In the genomic region with DNA sequence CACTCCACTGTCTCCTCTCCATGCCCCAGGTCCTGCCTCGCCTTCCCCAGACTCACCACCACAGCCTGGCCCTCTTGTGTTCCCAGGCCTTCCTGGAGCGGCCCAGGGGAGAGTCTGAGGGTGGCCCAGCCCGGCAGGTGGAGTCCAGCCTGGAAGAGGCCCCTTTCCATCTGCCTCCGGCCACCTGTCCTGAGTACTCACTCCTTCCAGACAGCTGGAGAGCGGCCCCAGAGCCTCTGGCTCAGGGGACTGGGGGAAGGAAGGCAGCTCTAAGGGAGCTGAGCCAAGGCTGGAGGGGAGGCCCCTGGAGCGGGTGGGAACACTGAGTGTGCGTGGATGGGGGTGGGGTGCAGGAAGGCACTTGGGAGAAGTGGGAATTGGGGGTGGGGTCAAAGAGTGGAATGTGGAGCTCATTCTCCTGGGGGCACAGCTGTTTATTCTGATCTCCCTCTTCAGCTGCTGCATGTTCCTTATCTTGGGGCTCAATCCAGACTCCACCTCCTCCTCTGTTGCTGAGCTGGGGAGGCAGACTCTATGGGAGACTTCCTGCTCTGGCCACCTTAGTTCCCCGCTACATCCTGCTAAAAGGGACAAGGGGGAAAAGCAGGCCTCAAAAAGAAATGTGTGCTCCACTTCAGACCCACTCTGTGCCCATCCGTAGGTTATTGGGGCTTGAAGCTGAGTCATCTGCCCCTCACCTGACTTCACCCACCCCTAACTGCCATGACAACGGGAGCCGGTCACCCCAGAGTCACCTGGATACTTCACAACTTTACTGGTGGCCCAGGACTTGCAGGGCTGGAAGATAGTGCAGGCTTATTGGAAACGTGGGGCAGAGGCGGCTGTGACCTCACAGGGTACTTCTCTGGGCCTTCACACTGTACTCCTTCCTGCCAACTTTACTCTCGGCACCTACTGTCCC, we compare ENCODE assay signal across 8 cellular contexts. TPM values are rescaled to one million over a fixed set of nuclear protein-coding genes. Genes with fewer than 3 reads are reported as not detected.
DNase-seq lines count a peak whose midpoint lies in the region; ATAC-seq and TF ChIP-seq lines count a peak whose summit lies in the region.

No MANE protein-coding gene starts in this region.

- TF ChIP-seq CTCF in left ventricle myocardium inferior (IDR thresholded peaks at IDR 0.05; ENCODE audit: borderline replicate concordance) (no peak), breast epithelium (IDR thresholded peaks at IDR 0.05) (no peak), ascending aorta (IDR thresholded peaks at IDR 0.05) (no peak)

- TF ChIP-seq POLR2A in breast epithelium (IDR thresholded peaks at IDR 0.05): no peak

- peak in 74 of 76 experiments; percentile 52 to 94 (median 73) for DNase-seq in HUDEP-2 (lab: John Stamatoyannopoulos, UW; ENCODE audit: unreplicated experiment in 76 of 76)
- peak; percentile 79 for DNase-seq in activated CD4-positive, alpha-beta T cell treated with anti-CD3 and anti-CD28 coated beads, Interleukin-2, amount 10 ng/mL, durations not matched to agents 24 days and 14 days
- DNase-seq in left ventricle myocardium inferior: peak; percentile 72
- peak; percentile 79 for DNase-seq in stimulated activated CD4-positive, alpha-beta T cell treated with anti-CD3 and anti-CD28 coated beads, Interleukin-1b, Interleukin-23, amount 100 ng/mL, for 48 hours
- no peak for DNase-seq in NK-92 (lab: John Stamatoyannopoulos, UW; ENCODE audit: unreplicated experiment)
- no peak for DNase-seq in breast epithelium (ENCODE audit: low spot score in 2 of 2)
- DNase-seq in ascending aorta (ENCODE audit: low spot score in 2 of 2): no peak

- H3K27ac ChIP-seq in left ventricle myocardium inferior (replicated peaks) (peak overlapping the region; percentile 71), breast epithelium (peak overlapping the region in 1 of 2 donors; percentile 19), ascending aorta (no peak overlapping the region)

- H3K4me1 Mint-ChIP-seq in activated CD4-positive, alpha-beta T cell treated with anti-CD3 and anti-CD28 coated beads, Interleukin-2, amount 10 ng/mL, durations not matched to agents 24 days and 14 days: peaks cover 68% of the 10 kb centered on the region

- H3K9me3 ChIP-seq in left ventricle myocardium inferior (replicated peaks) (no peaks in the 10 kb centered on the region), breast epithelium (no peaks in the 10 kb centered on the region), ascending aorta (no peaks in the 10 kb centered on the region)

- H3K9me3 Mint-ChIP-seq in activated CD4-positive, alpha-beta T cell treated with anti-CD3 and anti-CD28 coated beads, Interleukin-2, amount 10 ng/mL, durations not matched to agents 24 days and 14 days: no peaks in the 10 kb centered on the region

- no peaks in the 10 kb centered on the region for H3K27me3 Mint-ChIP-seq in activated CD4-positive, alpha-beta T cell treated with anti-CD3 and anti-CD28 coated beads, Interleukin-2, amount 10 ng/mL, durations not matched to agents 24 days and 14 days

- peak overlapping the region; percentile 93 for H3K27ac Mint-ChIP-seq in activated CD4-positive, alpha-beta T cell treated with anti-CD3 and anti-CD28 coated beads, Interleukin-2, amount 10 ng/mL, durations not matched to agents 24 days and 14 days

- H3K4me1 ChIP-seq in left ventricle myocardium inferior: peaks cover 69% of the 10 kb centered on the region
- H3K4me1 ChIP-seq in breast epithelium: peaks cover 0 to 7% of the 10 kb centered on the region in 2 donors
- peaks cover 0 to 7% of the 10 kb centered on the region in 2 donors for H3K4me1 ChIP-seq in ascending aorta

- H3K4me3 Mint-ChIP-seq in activated CD4-positive, alpha-beta T cell treated with anti-CD3 and anti-CD28 coated beads, Interleukin-2, amount 10 ng/mL, durations not matched to agents 24 days and 14 days: peak overlapping the region; percentile 65

- H3K27me3 ChIP-seq in left ventricle myocardium inferior (ENCODE audit: low read depth): no peaks in the 10 kb centered on the region
- H3K27me3 ChIP-seq in breast epithelium: no peaks in the 10 kb centered on the region
- H3K27me3 ChIP-seq in ascending aorta: no peaks in the 10 kb centered on the region

- H3K36me3 Mint-ChIP-seq in activated CD4-positive, alpha-beta T cell treated with anti-CD3 and anti-CD28 coated beads, Interleukin-2, amount 10 ng/mL, durations not matched to agents 24 days and 14 days (ENCODE audit: low read depth): peaks cover 38% of the 10 kb centered on the region

- ATAC-seq in HG02623 (IDR thresholded peaks at IDR 0.05; ENCODE audit: unreplicated experiment): no peak

- H3K4me3 ChIP-seq in left ventricle myocardium inferior: no peak overlapping the region
- no peak overlapping the region for H3K4me3 ChIP-seq in breast epithelium
- H3K4me3 ChIP-seq in ascending aorta: no peak overlapping the region

- H3K36me3 ChIP-seq in left ventricle myocardium inferior (no peaks in the 10 kb centered on the region), breast epithelium (no peaks in the 10 kb centered on the region), ascending aorta (peaks cover 5 to 7% of the 10 kb centered on the region in 2 donors)

- intact Hi-C loops in activated CD4-positive, alpha-beta T cell treated with anti-CD3 and anti-CD28 coated beads, Interleukin-2, amount 10 ng/mL, durations not matched to agents 24 days and 14 days (cut with micrococcal nuclease): loop anchor here (1.0 to 2.0 kb wide), 3 partner anchors 8 to 14 kb away; no protein-coding TSS in a partner anchor
- intact Hi-C loops in left ventricle myocardium inferior (cut with micrococcal nuclease): no loop called here
- intact Hi-C loops in breast epithelium (cut with DNase I; ENCODE audit: low total_unique reads): no loop called here
- intact Hi-C loops in ascending aorta (cut with DNase I): no loop called here

RNA-seq across cellular contexts. Expression of gene TAF8, which starts 19.5 kb away (rescaled TPM):
- total RNA-seq in activated CD4-positive, alpha-beta T cell treated with anti-CD3 and anti-CD28 coated beads, Interleukin-2, amount 10 ng/mL, durations not matched to agents 24 days and 14 days: 38.1 and 38.7 TPM in 2 replicates
- total RNA-seq in left ventricle myocardium inferior: 28.5 TPM
- total RNA-seq in breast epithelium: 10 to 100 TPM; 15.7 to 25.4 (median 21.1) TPM
- total RNA-seq in ascending aorta: 26.0 TPM

Comparison
In these comparisons a context has a peak if more than half of its experiments do, and no peak if none do; other contexts are left out.
1. DNase-seq: peak in HUDEP-2 (74 of 76), activated CD4-positive, alpha-beta T cell treated with anti-CD3 and anti-CD28 coated beads, Interleukin-2, amount 10 ng/mL, durations not matched to agents 24 days and 14 days (single experiment), left ventricle myocardium inferior (single experiment) and stimulated activated CD4-positive, alpha-beta T cell treated with anti-CD3 and anti-CD28 coated beads, Interleukin-1b, Interleukin-23, amount 100 ng/mL, for 48 hours (single experiment); none in NK-92 (single experiment), breast epithelium (0 of 2) and ascending aorta (0 of 2).